1 cellular context compared by ENCODE assay signal in the genomic region with DNA sequence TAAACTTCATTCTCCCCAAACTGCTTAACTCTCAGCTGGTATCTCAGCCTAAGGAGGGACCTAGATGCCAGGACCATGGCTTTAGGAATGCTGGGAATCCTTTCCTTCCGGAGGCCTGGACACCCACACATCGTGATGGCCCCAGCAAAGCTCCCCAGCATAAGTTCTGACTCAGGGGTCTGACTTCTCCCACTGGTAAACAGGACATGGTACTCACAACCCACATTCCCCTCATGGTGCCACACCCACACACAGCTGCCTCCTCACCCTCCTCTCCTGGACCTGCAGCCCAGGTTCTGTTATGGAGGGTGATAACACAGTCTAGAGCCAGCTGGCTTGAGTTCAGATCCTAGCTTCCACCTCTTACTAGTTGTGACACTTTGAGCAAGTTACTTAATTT.
TF ChIP-seq lines count a peak whose summit lies in the region.

No MANE protein-coding gene starts in this region.

TF ChIP-seq in A549, 52 proteins besides CTCF, POLR2A, EP300 and RAD21:
- TF ChIP-seq USF2 (IDR thresholded peaks at IDR 0.05) (no peak), RARB (CRISPR knock-in tag; IDR thresholded peaks at IDR 0.05) (no peak), CEBPB (IDR thresholded peaks at IDR 0.05) (no peak), RCOR1 (IDR thresholded peaks at IDR 0.05; ENCODE audit: low read depth, low read length) (no peak), PHF8 (IDR thresholded peaks at IDR 0.05; ENCODE audit: borderline replicate concordance, low read depth) (no peak), ZC3H11A (IDR thresholded peaks at IDR 0.05) (no peak), GATA3 (IDR thresholded peaks at IDR 0.05; ENCODE audit: borderline replicate concordance) (no peak), HOXB5 (CRISPR knock-in tag; IDR thresholded peaks at IDR 0.05) (no peak), REST (IDR thresholded peaks at IDR 0.05) (no peak)
